1 cellular context compared by ENCODE assay signal in the genomic region with DNA sequence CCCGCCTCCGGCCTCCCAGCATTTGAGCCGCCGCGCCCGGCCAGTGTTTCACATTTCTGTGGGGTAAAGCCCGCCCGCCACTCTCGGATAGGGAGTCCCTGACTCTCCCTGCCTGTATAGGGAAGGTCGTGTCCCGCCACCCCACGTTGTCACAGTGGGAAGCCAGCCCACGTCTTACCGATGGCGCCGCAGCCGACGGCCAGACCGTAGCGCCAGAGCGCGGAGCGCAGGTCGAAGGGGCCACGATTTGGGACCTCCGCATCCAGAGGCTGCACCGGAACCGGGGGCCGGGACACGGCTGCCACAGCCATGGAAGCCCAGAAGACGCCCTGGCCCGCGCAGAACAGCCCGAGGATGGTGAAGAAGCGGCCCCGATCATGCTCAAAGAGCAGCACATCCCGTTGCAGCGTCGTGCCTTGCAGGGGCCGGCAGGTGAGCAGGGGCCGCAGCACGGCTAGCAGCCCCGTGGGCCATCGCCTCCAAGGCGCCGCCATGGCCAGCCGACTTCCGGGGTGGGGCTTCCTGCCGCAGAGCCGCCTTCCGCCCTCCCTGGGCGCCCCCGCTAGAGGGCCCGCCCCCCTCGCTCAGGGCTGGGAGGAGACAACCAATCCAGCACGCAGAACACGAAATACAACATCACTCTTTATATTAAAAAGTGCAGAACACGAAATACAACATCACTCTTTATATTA.
A peak's percentile ranks its signal among the peaks of the same experiment; 100 is the strongest.
TF ChIP-seq lines count a peak whose summit lies in the region.

A gene with protein sequence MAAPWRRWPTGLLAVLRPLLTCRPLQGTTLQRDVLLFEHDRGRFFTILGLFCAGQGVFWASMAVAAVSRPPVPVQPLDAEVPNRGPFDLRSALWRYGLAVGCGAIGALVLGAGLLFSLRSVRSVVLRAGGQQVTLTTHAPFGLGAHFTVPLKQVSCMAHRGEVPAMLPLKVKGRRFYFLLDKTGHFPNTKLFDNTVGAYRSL (minus strand): TSS at position 506 of the 692 bp plus-strand sequence. CDS start 12 bp downstream, at position 494.

TF ChIP-seq in HepG2, 621 proteins besides CTCF, POLR2A, EP300 and RAD21 (continued from another document):
- TF ChIP-seq, protein P1, sequence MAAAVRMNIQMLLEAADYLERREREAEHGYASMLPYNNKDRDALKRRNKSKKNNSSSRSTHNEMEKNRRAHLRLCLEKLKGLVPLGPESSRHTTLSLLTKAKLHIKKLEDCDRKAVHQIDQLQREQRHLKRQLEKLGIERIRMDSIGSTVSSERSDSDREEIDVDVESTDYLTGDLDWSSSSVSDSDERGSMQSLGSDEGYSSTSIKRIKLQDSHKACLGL (CRISPR knock-in tag; IDR thresholded peaks at IDR 0.05), result peak; percentile 92; the same call in 1 of the 2 replicates
- TF ChIP-seq CHD4 (IDR thresholded peaks at IDR 0.05; ENCODE audit: borderline replicate concordance, low read length) (no peak), ZBTB42 (CRISPR knock-in tag; IDR thresholded peaks at IDR 0.05) (no peak), TSC22D2 (CRISPR knock-in tag; IDR thresholded peaks at IDR 0.05; ENCODE audit: borderline replicate concordance) (0 out of 2 replicates have a peak, but pooled peaks have one; percentile 54), HOXA5 (CRISPR knock-in tag; IDR thresholded peaks at IDR 0.05) (no peak), ZNF530 (CRISPR knock-in tag; IDR thresholded peaks at IDR 0.05; ENCODE audit: low read depth) (no peak), HDAC1 (CRISPR knock-in tag; IDR thresholded peaks at IDR 0.05) (peak; percentile 93)
- TF ChIP-seq, protein P2, sequence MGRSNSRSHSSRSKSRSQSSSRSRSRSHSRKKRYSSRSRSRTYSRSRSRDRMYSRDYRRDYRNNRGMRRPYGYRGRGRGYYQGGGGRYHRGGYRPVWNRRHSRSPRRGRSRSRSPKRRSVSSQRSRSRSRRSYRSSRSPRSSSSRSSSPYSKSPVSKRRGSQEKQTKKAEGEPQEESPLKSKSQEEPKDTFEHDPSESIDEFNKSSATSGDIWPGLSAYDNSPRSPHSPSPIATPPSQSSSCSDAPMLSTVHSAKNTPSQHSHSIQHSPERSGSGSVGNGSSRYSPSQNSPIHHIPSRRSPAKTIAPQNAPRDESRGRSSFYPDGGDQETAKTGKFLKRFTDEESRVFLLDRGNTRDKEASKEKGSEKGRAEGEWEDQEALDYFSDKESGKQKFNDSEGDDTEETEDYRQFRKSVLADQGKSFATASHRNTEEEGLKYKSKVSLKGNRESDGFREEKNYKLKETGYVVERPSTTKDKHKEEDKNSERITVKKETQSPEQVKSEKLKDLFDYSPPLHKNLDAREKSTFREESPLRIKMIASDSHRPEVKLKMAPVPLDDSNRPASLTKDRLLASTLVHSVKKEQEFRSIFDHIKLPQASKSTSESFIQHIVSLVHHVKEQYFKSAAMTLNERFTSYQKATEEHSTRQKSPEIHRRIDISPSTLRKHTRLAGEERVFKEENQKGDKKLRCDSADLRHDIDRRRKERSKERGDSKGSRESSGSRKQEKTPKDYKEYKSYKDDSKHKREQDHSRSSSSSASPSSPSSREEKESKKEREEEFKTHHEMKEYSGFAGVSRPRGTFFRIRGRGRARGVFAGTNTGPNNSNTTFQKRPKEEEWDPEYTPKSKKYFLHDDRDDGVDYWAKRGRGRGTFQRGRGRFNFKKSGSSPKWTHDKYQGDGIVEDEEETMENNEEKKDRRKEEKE (IDR thresholded peaks at IDR 0.05), result no peak
- TF ChIP-seq, protein P3, sequence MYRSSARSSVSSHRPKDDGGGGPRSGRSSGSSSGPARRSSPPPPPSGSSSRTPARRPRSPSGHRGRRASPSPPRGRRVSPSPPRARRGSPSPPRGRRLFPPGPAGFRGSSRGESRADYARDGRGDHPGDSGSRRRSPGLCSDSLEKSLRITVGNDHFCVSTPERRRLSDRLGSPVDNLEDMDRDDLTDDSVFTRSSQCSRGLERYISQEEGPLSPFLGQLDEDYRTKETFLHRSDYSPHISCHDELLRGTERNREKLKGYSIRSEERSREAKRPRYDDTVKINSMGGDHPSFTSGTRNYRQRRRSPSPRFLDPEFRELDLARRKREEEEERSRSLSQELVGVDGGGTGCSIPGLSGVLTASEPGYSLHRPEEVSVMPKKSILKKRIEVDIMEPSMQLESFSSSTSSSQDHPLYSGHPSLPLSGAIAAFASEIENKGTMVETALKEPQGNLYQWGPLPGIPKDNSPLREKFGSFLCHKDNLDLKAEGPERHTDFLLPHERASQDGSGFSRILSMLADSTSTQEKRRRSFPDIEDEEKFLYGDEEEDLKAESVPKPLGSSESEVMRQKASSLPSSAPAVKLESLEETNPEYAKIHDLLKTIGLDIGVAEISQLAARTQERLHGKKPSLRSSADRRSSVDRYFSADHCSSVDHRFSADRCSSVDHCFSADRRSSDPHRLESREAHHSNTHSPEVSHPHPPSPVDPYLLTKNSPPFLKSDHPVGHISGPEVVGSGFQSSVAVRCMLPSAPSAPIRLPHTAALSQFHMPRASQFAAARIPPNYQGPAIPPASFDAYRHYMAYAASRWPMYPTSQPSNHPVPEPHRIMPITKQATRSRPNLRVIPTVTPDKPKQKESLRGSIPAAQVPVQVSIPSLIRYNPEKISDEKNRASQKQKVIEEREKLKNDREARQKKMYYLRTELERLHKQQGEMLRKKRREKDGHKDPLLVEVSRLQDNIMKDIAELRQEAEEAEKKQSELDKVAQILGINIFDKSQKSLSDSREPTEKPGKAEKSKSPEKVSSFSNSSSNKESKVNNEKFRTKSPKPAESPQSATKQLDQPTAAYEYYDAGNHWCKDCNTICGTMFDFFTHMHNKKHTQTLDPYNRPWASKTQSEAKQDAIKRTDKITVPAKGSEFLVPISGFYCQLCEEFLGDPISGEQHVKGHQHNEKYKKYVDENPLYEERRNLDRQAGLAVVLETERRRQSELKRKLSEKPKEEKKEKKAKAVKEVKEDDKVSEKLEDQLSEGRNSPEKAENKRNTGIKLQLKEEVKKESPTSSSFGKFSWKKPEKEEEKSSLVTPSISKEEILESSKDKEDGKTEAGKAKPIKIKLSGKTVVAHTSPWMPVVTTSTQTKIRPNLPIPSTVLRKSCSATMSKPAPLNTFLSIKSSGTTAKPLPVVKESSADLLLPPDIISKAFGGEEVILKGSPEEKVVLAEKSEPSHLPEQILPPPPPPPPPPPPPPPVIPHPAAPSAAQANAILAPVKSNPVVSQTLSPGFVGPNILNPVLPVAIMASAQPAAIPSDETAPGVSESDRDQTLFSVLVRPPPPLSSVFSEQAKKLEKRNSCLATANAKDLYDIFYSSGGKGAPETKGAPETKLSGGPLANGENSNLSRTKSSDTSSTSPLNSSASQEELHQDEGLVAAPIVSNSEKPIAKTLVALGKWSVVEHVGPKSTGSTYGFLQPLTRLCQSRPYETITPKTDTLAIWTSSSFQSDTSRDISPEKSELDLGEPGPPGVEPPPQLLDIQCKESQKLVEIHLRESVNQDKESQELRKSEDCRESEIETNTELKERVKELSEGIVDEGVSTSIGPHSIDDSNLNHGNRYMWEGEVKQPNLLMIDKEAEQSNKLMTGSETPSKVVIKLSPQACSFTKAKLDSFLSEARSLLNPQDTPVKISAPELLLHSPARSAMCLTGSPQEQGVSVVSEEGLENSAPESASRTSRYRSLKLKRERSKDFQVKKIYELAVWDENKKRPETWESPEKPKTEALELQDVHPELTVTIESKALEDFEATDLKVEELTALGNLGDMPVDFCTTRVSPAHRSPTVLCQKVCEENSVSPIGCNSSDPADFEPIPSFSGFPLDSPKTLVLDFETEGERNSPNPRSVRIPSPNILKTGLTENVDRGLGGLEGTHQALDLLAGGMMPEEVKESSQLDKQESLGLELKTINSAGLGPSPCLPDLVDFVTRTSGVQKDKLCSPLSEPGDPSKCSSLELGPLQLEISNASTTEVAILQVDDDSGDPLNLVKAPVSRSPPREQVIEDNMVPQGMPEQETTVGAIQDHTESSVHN (CRISPR knock-in tag; IDR thresholded peaks at IDR 0.05), result no peak
